ENCODE assay signal across 1 cellular context in genomic region chr4:181143241-181143854, GRCh38.
TF ChIP-seq lines count a peak whose summit lies in the region.

No MANE protein-coding gene starts in this region.

TF ChIP-seq in HepG2, 621 proteins besides CTCF, POLR2A, EP300 and RAD21 (continued from another document):
- TF ChIP-seq ZNF770 (CRISPR knock-in tag; IDR thresholded peaks at IDR 0.05) (no peak), TAF1 (CRISPR knock-in tag; IDR thresholded peaks at IDR 0.05) (no peak), ADNP (CRISPR knock-in tag; IDR thresholded peaks at IDR 0.05) (no peak), ZBED4 (CRISPR knock-in tag; IDR thresholded peaks at IDR 0.05; ENCODE audit: borderline replicate concordance) (no peak), STAG1 (CRISPR knock-in tag; IDR thresholded peaks at IDR 0.05) (peak; percentile 81), MAFF (IDR thresholded peaks at IDR 0.05; ENCODE audit: low read depth, low read length) (0 out of 2 replicates have a peak, but pooled peaks have one; percentile 3), TEAD2 (CRISPR knock-in tag; IDR thresholded peaks at IDR 0.05) (no peak), NFYB (CRISPR knock-in tag; IDR thresholded peaks at IDR 0.05) (no peak), CEBPB (IDR thresholded peaks at IDR 0.05; ENCODE audit: borderline replicate concordance, low read depth, low read length) (peak; percentile 99), SMC3 (IDR thresholded peaks at IDR 0.05; ENCODE audit: low read length) (peak; percentile 90), CEBPG (CRISPR knock-in tag; IDR thresholded peaks at IDR 0.05) (peak; percentile 99)
